Comparison of ENCODE assay signal across 8 cellular contexts in genomic region chr13:20192470-20193141, GRCh38. TPM values are rescaled to one million over a fixed set of nuclear protein-coding genes. Genes with fewer than 3 reads are reported as not detected.
DNase-seq lines count a peak whose midpoint lies in the region; ATAC-seq, FAIRE-seq and TF ChIP-seq lines count a peak whose summit lies in the region.

Gene GJB2 (minus strand): TSS chr13:20192938. CDS start chr13:20189581, 3,357 bp downstream.

- H3K4me3 Mint-ChIP-seq in activated CD4-positive, alpha-beta memory T cell treated with anti-CD3 and anti-CD28 coated beads, Interleukin-2, amount 10 ng/mL, durations not matched to agents 7 days and 5 days = peak within 1 kb of the TSS; percentile 63

- no peaks in the 10 kb centered on the region for H3K9me3 ChIP-seq in right cardiac atrium (ENCODE audit: control insufficient read depth, low read length)
- no peaks in the 10 kb centered on the region for H3K9me3 ChIP-seq in skeletal muscle satellite cell (replicated peaks; ENCODE audit: low read length)

- no peak within 1 kb of the TSS for H3K9ac ChIP-seq in skeletal muscle satellite cell (ENCODE audit: low read depth, low read length)

- H3K36me3 ChIP-seq in skeletal muscle satellite cell (ENCODE audit: insufficient read depth, low read length) = no peaks in the 10 kb centered on the region

- H3K36me3 Mint-ChIP-seq in activated CD4-positive, alpha-beta memory T cell treated with anti-CD3 and anti-CD28 coated beads, Interleukin-2, amount 10 ng/mL, durations not matched to agents 7 days and 5 days (ENCODE audit: low read depth) = no peaks in the 10 kb centered on the region

- FAIRE-seq in RCC 7860 (lab: Jason Lieb, UNC) = no peak

- no peaks in the 10 kb centered on the region for H3K4me1 ChIP-seq in right cardiac atrium (ENCODE audit: control insufficient read depth, insufficient read depth, low read length)
- H3K4me1 ChIP-seq in skeletal muscle satellite cell (ENCODE audit: control insufficient read depth, insufficient read depth, low read length) = peaks cover 7% of the 10 kb centered on the region

- peak; percentile 26 to 32 for ATAC-seq in right cardiac atrium

- no peak for DNase-seq in HEK293T (ENCODE audit: extremely low spot score)
- no peak for DNase-seq in activated CD4-positive, alpha-beta memory T cell treated with anti-CD3 and anti-CD28 coated beads, Interleukin-2, amount 10 ng/mL, durations not matched to agents 7 days and 5 days
- peak in 2 of 3 donors; percentile 40 to 59 for DNase-seq in right cardiac atrium
- no peak for DNase-seq in hepatic stellate cell (ENCODE audit: low spot score)
- no peak for DNase-seq in dedifferentiated amniotic fluid mesenchymal stem cell (ENCODE audit: extremely low spot score)
- DNase-seq in RCC 7860 (ENCODE audit: low spot score) = no peak
- no peak for DNase-seq in GM19238 (ENCODE audit: insufficient read length, low spot score)

- CTCF ChIA-PET in HEK293T (lab: Yijun Ruan, JAX) = interaction anchor here (1.2 kb wide), 1 partner anchor 296 kb away, joined by 3 read pairs; no protein-coding TSS in a partner anchor
- CTCF ChIA-PET in activated CD4-positive, alpha-beta memory T cell treated with anti-CD3 and anti-CD28 coated beads, Interleukin-2, amount 10 ng/mL, durations not matched to agents 7 days and 5 days (lab: Charles Lee) = interaction anchor here (0.6 kb wide), 1 partner anchor 698 kb away, joined by 3 read pairs; no protein-coding TSS in a partner anchor

- POLR2A ChIA-PET in HEK293T (lab: Yijun Ruan, JAX) = no interaction called here
- POLR2A ChIA-PET in activated CD4-positive, alpha-beta memory T cell treated with anti-CD3 and anti-CD28 coated beads, Interleukin-2, amount 10 ng/mL, durations not matched to agents 7 days and 5 days (lab: Charles Lee) = interaction anchor here (0.7 kb wide), 1 partner anchor 409 kb away, joined by 3 read pairs; no protein-coding TSS in a partner anchor

- peaks cover 31% of the 10 kb centered on the region for H3K4me1 Mint-ChIP-seq in activated CD4-positive, alpha-beta memory T cell treated with anti-CD3 and anti-CD28 coated beads, Interleukin-2, amount 10 ng/mL, durations not matched to agents 7 days and 5 days

- H3K27ac ChIP-seq in right cardiac atrium (ENCODE audit: low read length) = no peak within 1 kb of the TSS

- intact Hi-C loops in right cardiac atrium (cut with DNase I) = loop anchor here in 3 of 4 donors (5.0 to 10.0 kb wide), 3 partner anchors 292 to 732 kb away; no protein-coding TSS in a partner anchor

- no peaks in the 10 kb centered on the region for H3K27me3 ChIP-seq in right cardiac atrium (ENCODE audit: control insufficient read depth, insufficient read depth)
- peaks cover 78% of the 10 kb centered on the region for H3K27me3 ChIP-seq in skeletal muscle satellite cell (ENCODE audit: control insufficient read depth, insufficient read depth, low read length)

- H3K4me3 ChIP-seq in right cardiac atrium (ENCODE audit: low read length) = peak within 1 kb of the TSS; percentile 89
- H3K4me3 ChIP-seq in skeletal muscle satellite cell (ENCODE audit: low read length) = peak within 1 kb of the TSS; percentile 49

- peak within 1 kb of the TSS; percentile 85 for H3K4me2 ChIP-seq in skeletal muscle satellite cell (ENCODE audit: low read length)

- no peaks in the 10 kb centered on the region for H3K9me3 Mint-ChIP-seq in activated CD4-positive, alpha-beta memory T cell treated with anti-CD3 and anti-CD28 coated beads, Interleukin-2, amount 10 ng/mL, durations not matched to agents 7 days and 5 days

- peaks cover 62% of the 10 kb centered on the region for H3K27me3 Mint-ChIP-seq in activated CD4-positive, alpha-beta memory T cell treated with anti-CD3 and anti-CD28 coated beads, Interleukin-2, amount 10 ng/mL, durations not matched to agents 7 days and 5 days

- H3K27ac Mint-ChIP-seq in activated CD4-positive, alpha-beta memory T cell treated with anti-CD3 and anti-CD28 coated beads, Interleukin-2, amount 10 ng/mL, durations not matched to agents 7 days and 5 days = no peak within 1 kb of the TSS

- WGBS in right cardiac atrium = 1% methylated on average over 91 of the region's 91 CpGs

TF ChIP-seq in HEK293T, 16 proteins besides CTCF, POLR2A, EP300 and RAD21:
- TF ChIP-seq ELF4 (IDR thresholded peaks at IDR 0.05) (no peak), BHLHE40 (IDR thresholded peaks at IDR 0.05; ENCODE audit: borderline replicate concordance) (no peak), L3MBTL2 (conservative IDR thresholded peaks at IDR 0.05) (0 out of 2 replicates have a peak, but pooled peaks have one; percentile 37)

RNA-seq across cellular contexts. Expression of gene GJB2, which starts in this region (rescaled TPM):
- total RNA-seq in activated CD4-positive, alpha-beta memory T cell treated with anti-CD3 and anti-CD28 coated beads, Interleukin-2, amount 10 ng/mL, durations not matched to agents 7 days and 5 days = 1 to 10 TPM; 5.6 to 5.8 TPM
- under 1 TPM in 1 of 4 donors, not detected in 3; 0.09 TPM for total RNA-seq in right cardiac atrium
- polyA plus RNA-seq in right cardiac atrium = 0.20 TPM
- total RNA-seq in skeletal muscle satellite cell (2012; rRNA removed) = 0.44 TPM in 1 of 2 replicates, not detected in the other

Comparison
In these comparisons a context has a peak if more than half of its experiments do, and no peak if none do; other contexts are left out.
1. RNA of gene GJB2 (total RNA-seq): 5.6 to 5.8 TPM in activated CD4-positive, alpha-beta memory T cell treated with anti-CD3 and anti-CD28 coated beads, Interleukin-2, amount 10 ng/mL, durations not matched to agents 7 days and 5 days; 0.09 TPM in right cardiac atrium; every median in the first group is over 4 times any median in the second.
2. Peak in DNase-seq, ATAC-seq and H3K4me3 ChIP-seq in right cardiac atrium; RNA of the gene not detected or under 1 TPM.